Comparison of ENCODE assay signal across 8 cellular contexts in genomic region chr2:237701033-237701858, GRCh38.
DNase-seq lines count a peak whose midpoint lies in the region; ATAC-seq, FAIRE-seq and TF ChIP-seq lines count a peak whose summit lies in the region.

No MANE protein-coding gene starts in this region.

- DNase-seq in Calu3, result no peak
- no peak for DNase-seq in RWPE2 (ENCODE audit: low spot score)
- DNase-seq in endothelial cell of umbilical vein (ENCODE audit: low read depth, low spot score), result no peak
- DNase-seq in prostate gland (ENCODE audit: low spot score), result no peak
- DNase-seq in AG08395 (ENCODE audit: low spot score), result no peak
- no peak for DNase-seq in NCI-H1092 (lab: John Stamatoyannopoulos, UW)

- no peak overlapping the region for H3K9ac ChIP-seq in endothelial cell of umbilical vein (replicated peaks; ENCODE audit: extremely low read depth, insufficient read depth, low read length)

- CTCF ChIA-PET in Calu3 (lab: Charles Lee) (interaction anchor here (1.6 kb wide), 1 partner anchor 14 kb away, joined by 3 read pairs; no protein-coding TSS in a partner anchor), endothelial cell of umbilical vein (lab: Charles Lee) (interaction anchor here (0.6 to 4.1 kb wide), 10 partner anchors 14 to 98 kb away, joined by 3 to 40 read pairs (median 4); no protein-coding TSS in a partner anchor)

- BruUV-seq in Calu3 (replicated peaks; lab: Mats Ljungman, UMichigan), result no TSS peak
- no TSS peak for BruUV-seq in endothelial cell of umbilical vein (replicated peaks; lab: Mats Ljungman, UMichigan)

- H3K36me3 ChIP-seq in RWPE2 (ENCODE audit: low read depth) (peaks cover under 1% of the 10 kb centered on the region), endothelial cell of umbilical vein (ENCODE audit: control insufficient read depth in 2 of 2, extremely low read depth in 1 of 2, insufficient read depth in 2 of 2, low read length in 2 of 2) (no peaks in the 10 kb centered on the region), prostate gland (no peaks in the 10 kb centered on the region)

- H3K4me2 ChIP-seq in endothelial cell of umbilical vein (ENCODE audit: insufficient read depth, low read length), result no peak overlapping the region

- no peak for TF ChIP-seq CTCF in Calu3 (IDR thresholded peaks at IDR 0.05; ENCODE audit: unreplicated experiment)
- no peak for TF ChIP-seq CTCF in RWPE2 (IDR thresholded peaks at IDR 0.05; ENCODE audit: poor library complexity, severe bottlenecking)
- no peak for TF ChIP-seq CTCF in endothelial cell of umbilical vein (IDR thresholded peaks at IDR 0.05; ENCODE audit: extremely low read depth in 1 of 2, insufficient read depth in 1 of 2, low read depth in 1 of 2, low read length in 2 of 2)
- TF ChIP-seq CTCF in prostate gland (IDR thresholded peaks at IDR 0.05), result no peak

- FAIRE-seq in endothelial cell of umbilical vein (lab: Jason Lieb, UNC), result no peak

- H3K36me3 Mint-ChIP-seq in Calu3 (ENCODE audit: insufficient read depth, unreplicated experiment), result peaks cover 54% of the 10 kb centered on the region

- no peak overlapping the region for H2AFZ ChIP-seq in endothelial cell of umbilical vein (ENCODE audit: low read depth, low read length)

- H3K4me3 Mint-ChIP-seq in Calu3 (ENCODE audit: low read depth, unreplicated experiment), result no peak overlapping the region

- peaks cover 4% of the 10 kb centered on the region for H4K20me1 ChIP-seq in endothelial cell of umbilical vein (replicated peaks; ENCODE audit: control insufficient read depth, extremely low read depth, insufficient read depth, low read length)

- H3K27ac Mint-ChIP-seq in Calu3 (ENCODE audit: unreplicated experiment), result peak overlapping the region; percentile 18

- ATAC-seq in RWPE2 (ENCODE audit: low read depth) (0 out of 3 replicates have a peak, but pooled peaks have one; percentile 3), GM18520 (IDR thresholded peaks at IDR 0.05; ENCODE audit: unreplicated experiment) (no peak)
- ATAC-seq in activated CD4-positive, CD25-positive, alpha-beta regulatory T cell treated with anti-CD3 and anti-CD28 coated beads, Interleukin-2, amount 50 U/mL, for 24 hours, result no peak

- H3K9me3 ChIP-seq in RWPE2 (ENCODE audit: severe bottlenecking) (no peaks in the 10 kb centered on the region), endothelial cell of umbilical vein (replicated peaks; ENCODE audit: control insufficient read depth, insufficient read depth, low read length) (no peaks in the 10 kb centered on the region), prostate gland (no peaks in the 10 kb centered on the region)

- H3K4me1 ChIP-seq in RWPE2 (ENCODE audit: insufficient read depth, poor library complexity, severe bottlenecking), result peaks cover 65% of the 10 kb centered on the region
- peaks cover 79% of the 10 kb centered on the region for H3K4me1 ChIP-seq in endothelial cell of umbilical vein (ENCODE audit: control insufficient read depth, extremely low read depth, insufficient read depth, low read length)
- H3K4me1 ChIP-seq in prostate gland (replicated peaks), result peaks cover 39% of the 10 kb centered on the region

- H3K9me3 Mint-ChIP-seq in Calu3 (ENCODE audit: low read depth, unreplicated experiment), result no peaks in the 10 kb centered on the region

- H3K9me1 ChIP-seq in endothelial cell of umbilical vein (replicated peaks; ENCODE audit: control insufficient read depth, extremely low read depth, insufficient read depth, low read length), result no peaks in the 10 kb centered on the region

- intact Hi-C loops in Calu3 (cut with micrococcal nuclease; ENCODE audit: unreplicated experiment), result no loop called here
- intact Hi-C loops in endothelial cell of umbilical vein (cut with micrococcal nuclease), result loop anchor here (2.0 kb wide), 1 partner anchor 14 kb away; no protein-coding TSS in a partner anchor
- intact Hi-C loops in prostate gland (cut with DNase I), result no loop called here

- WGBS in prostate gland, result 78% methylated on average over 17 of the region's 17 CpGs

- no peak for TF ChIP-seq POLR2A in endothelial cell of umbilical vein (IDR thresholded peaks at IDR 0.05; ENCODE audit: low read depth, low read length)
- TF ChIP-seq POLR2A in prostate gland (IDR thresholded peaks at IDR 0.05), result no peak

- H3K79me2 ChIP-seq in endothelial cell of umbilical vein (ENCODE audit: control insufficient read depth, insufficient read depth, low read length), result peaks cover 96% of the 10 kb centered on the region

- H3K27ac ChIP-seq in RWPE2 (ENCODE audit: poor library complexity, severe bottlenecking) (peak overlapping the region; percentile 57), endothelial cell of umbilical vein (ENCODE audit: insufficient read depth, low read depth, low read length) (peak overlapping the region; percentile 67), prostate gland (peak overlapping the region; percentile 64 to 69)

- POLR2A ChIA-PET in endothelial cell of umbilical vein (lab: Charles Lee), result interaction anchor here (1.1 kb wide), 1 partner anchor 15 kb away, joined by 4 read pairs; no protein-coding TSS in a partner anchor

- H3K27me3 ChIP-seq in RWPE2 (ENCODE audit: insufficient read depth, poor library complexity, severe bottlenecking) (no peaks in the 10 kb centered on the region), endothelial cell of umbilical vein (ENCODE audit: control insufficient read depth in 2 of 2, insufficient read depth in 2 of 2, low read length in 2 of 2) (no peaks in the 10 kb centered on the region), prostate gland (replicated peaks; ENCODE audit: insufficient read depth) (no peaks in the 10 kb centered on the region)

- no peaks in the 10 kb centered on the region for H3K27me3 Mint-ChIP-seq in Calu3 (ENCODE audit: unreplicated experiment)

- H3K4me3 ChIP-seq in RWPE2 (ENCODE audit: severe bottlenecking) (no peak overlapping the region), endothelial cell of umbilical vein (replicated peaks in 1 of 3; ENCODE audit: insufficient read depth in 1 of 3, low read depth in 1 of 3, low read length in 3 of 3) (no peak overlapping the region), prostate gland (no peak overlapping the region)

- dilution Hi-C loops in endothelial cell of umbilical vein (cut with MboI; ENCODE audit: extremely low pct_ligation_motif_present, low sequenced_read_pairs), result no loop called here

- peaks cover 72% of the 10 kb centered on the region for H3K4me1 Mint-ChIP-seq in Calu3 (ENCODE audit: low read depth, unreplicated experiment)

TF ChIP-seq in endothelial cell of umbilical vein, 7 proteins besides CTCF, POLR2A, EP300 and RAD21:
- TF ChIP-seq GATA2 (IDR thresholded peaks at IDR 0.05; ENCODE audit: insufficient read depth, insufficient read length, low read depth, low read length), result no peak
- TF ChIP-seq FOS (IDR thresholded peaks at IDR 0.05; ENCODE audit: borderline replicate concordance, insufficient read depth, low read length), result no peak
- no peak for TF ChIP-seq MAX (IDR thresholded peaks at IDR 0.05; ENCODE audit: insufficient read depth, insufficient read length)
- TF ChIP-seq POLR2AphosphoS5 (IDR thresholded peaks at IDR 0.05; ENCODE audit: insufficient read depth, low read depth, low read length), result no peak
- no peak for TF ChIP-seq MYC (IDR thresholded peaks at IDR 0.05; ENCODE audit: low read depth, low read length)
- no peak for TF ChIP-seq EZH2 (IDR thresholded peaks at IDR 0.05; ENCODE audit: borderline replicate concordance, low read depth, low read length, severe bottlenecking)
- no peak for TF ChIP-seq JUN (IDR thresholded peaks at IDR 0.05; ENCODE audit: borderline replicate concordance, insufficient read depth, insufficient read length, low read depth)
